In genomic region chr3:51977449-51978142, GRCh38 we compare ENCODE assay signal across 13 cellular contexts. TPM values are rescaled to one million over a fixed set of nuclear protein-coding genes. Genes with fewer than 3 reads are reported as not detected.
DNase-seq lines count a peak whose midpoint lies in the region; ATAC-seq, FAIRE-seq and TF ChIP-seq lines count a peak whose summit lies in the region.
"Had no signal": no experiment of that assay in that cellular context is flagged by ENCODE, and none has a peak within 500 bp of the region (broad histone marks: within the 10 kb centered on the region; RNA-seq: fewer than 3 reads in every experiment).

No MANE protein-coding gene starts in this region.

- FAIRE-seq in HTR-8/SVneo (lab: Jason Lieb, UNC) = no peak

- intact Hi-C loops in Calu3 (cut with micrococcal nuclease; ENCODE audit: unreplicated experiment) = no loop called here
- intact Hi-C loops in breast epithelium (cut with DNase I; ENCODE audit: low total_unique reads) = no loop called here
- intact Hi-C loops in natural killer cell (cut with micrococcal nuclease) = no loop called here

- H3K4me1 Mint-ChIP-seq in Calu3 (ENCODE audit: low read depth, unreplicated experiment) = peaks cover 20% of the 10 kb centered on the region
- peaks cover 34% of the 10 kb centered on the region for H3K4me1 Mint-ChIP-seq in T-helper 1 cell treated with Interleukin-12 subunit alpha and Interleukin-12 subunit beta and Interleukin-4 antibody, amounts not matched to agents 30 μg/mL and 1 μg/mL, for 36 hours (ENCODE audit: low read depth)
- peaks cover 32 to 51% of the 10 kb centered on the region in 2 donors for H3K4me1 Mint-ChIP-seq in natural killer cell

- no peak for TF ChIP-seq POLR2A in breast epithelium (IDR thresholded peaks at IDR 0.05)

- H3K4me3 ChIP-seq in breast epithelium = no peak overlapping the region
- H3K4me3 ChIP-seq: sigmoid colon had no signal

- DNase-seq in Calu3 (no peak), breast epithelium (ENCODE audit: low spot score in 2 of 2) (peak in 1 of 2 donors; percentile 48), natural killer cell (no peak), KBM-7 (no peak), HTR-8/SVneo (ENCODE audit: insufficient read length, low spot score) (no peak), omental fat pad (ENCODE audit: low spot score) (no peak)
- DNase-seq: aorta, GF-D8, H7, NCI-H2227 treated with DMSO at 0.1 percent for 48 hours, OCI-M1, sigmoid colon had no signal

- CTCF ChIA-PET in Calu3 (lab: Charles Lee) = no interaction called here

- no peaks in the 10 kb centered on the region for H3K36me3 ChIP-seq in breast epithelium

- no peaks in the 10 kb centered on the region for H3K27me3 ChIP-seq in breast epithelium
- H3K27me3 ChIP-seq: sigmoid colon had no signal

- H3K36me3 Mint-ChIP-seq in Calu3 (ENCODE audit: insufficient read depth, unreplicated experiment) (peaks cover 30% of the 10 kb centered on the region), natural killer cell (no peaks in the 10 kb centered on the region)
- peaks cover 4% of the 10 kb centered on the region for H3K36me3 Mint-ChIP-seq in T-helper 1 cell treated with Interleukin-12 subunit alpha and Interleukin-12 subunit beta and Interleukin-4 antibody, amounts not matched to agents 30 μg/mL and 1 μg/mL, for 36 hours (ENCODE audit: low read depth)

- in situ Hi-C loops in KBM-7 (cut with MboI; ENCODE audit: low pct_unique_long_range_greater_than_20kb, low sequenced_read_pairs) = no loop called here

- peaks cover 7 to 14% of the 10 kb centered on the region in 2 donors for H3K4me1 ChIP-seq in breast epithelium

- peak overlapping the region; percentile 31 for H3K27ac Mint-ChIP-seq in Calu3 (ENCODE audit: unreplicated experiment)
- peak overlapping the region; percentile 53 for H3K27ac Mint-ChIP-seq in T-helper 1 cell treated with Interleukin-12 subunit alpha and Interleukin-12 subunit beta and Interleukin-4 antibody, amounts not matched to agents 30 μg/mL and 1 μg/mL, for 36 hours
- H3K27ac Mint-ChIP-seq in natural killer cell = peak overlapping the region; percentile 52 to 63

- ATAC-seq in natural killer cell (peak in 1 of 3 donors; percentile 39), omental fat pad (ENCODE audit: low FRiP score) (no peak)

- H3K27me3 Mint-ChIP-seq in Calu3 (ENCODE audit: unreplicated experiment) = no peaks in the 10 kb centered on the region
- H3K27me3 Mint-ChIP-seq in T-helper 1 cell treated with Interleukin-12 subunit alpha and Interleukin-12 subunit beta and Interleukin-4 antibody, amounts not matched to agents 30 μg/mL and 1 μg/mL, for 36 hours (ENCODE audit: low read depth) = no peaks in the 10 kb centered on the region
- no peaks in the 10 kb centered on the region for H3K27me3 Mint-ChIP-seq in natural killer cell (ENCODE audit: low read depth in 2 of 2)

- H3K27ac ChIP-seq in breast epithelium = peak overlapping the region; percentile 45 to 96

- no peaks in the 10 kb centered on the region for H3K9me3 ChIP-seq in breast epithelium
- H3K9me3 ChIP-seq: sigmoid colon had no signal

- no peaks in the 10 kb centered on the region for H3K9me3 Mint-ChIP-seq in Calu3 (ENCODE audit: low read depth, unreplicated experiment)
- H3K9me3 Mint-ChIP-seq in T-helper 1 cell treated with Interleukin-12 subunit alpha and Interleukin-12 subunit beta and Interleukin-4 antibody, amounts not matched to agents 30 μg/mL and 1 μg/mL, for 36 hours = no peaks in the 10 kb centered on the region
- H3K9me3 Mint-ChIP-seq in natural killer cell = no peaks in the 10 kb centered on the region

- H3K4me3 Mint-ChIP-seq in Calu3 (ENCODE audit: low read depth, unreplicated experiment) (no peak overlapping the region), natural killer cell (peak overlapping the region; percentile 64)
- H3K4me3 Mint-ChIP-seq in T-helper 1 cell treated with Interleukin-12 subunit alpha and Interleukin-12 subunit beta and Interleukin-4 antibody, amounts not matched to agents 30 μg/mL and 1 μg/mL, for 36 hours = peak overlapping the region; percentile 45

- BruUV-seq in Calu3 (replicated peaks; lab: Mats Ljungman, UMichigan) = no TSS peak

- TF ChIP-seq CTCF in Calu3 (IDR thresholded peaks at IDR 0.05; ENCODE audit: unreplicated experiment) (no peak), breast epithelium (IDR thresholded peaks at IDR 0.05) (no peak), natural killer cell (IDR thresholded peaks at IDR 0.05) (no peak), omental fat pad (IDR thresholded peaks at IDR 0.05) (no peak)

RNA-seq across cellular contexts. Expression of gene ABHD14A, which starts 2.7 kb away (rescaled TPM):
- 6.6 and 7.3 TPM in 2 replicates for total RNA-seq in Calu3 (2022)
- 10 to 100 TPM; 16.1 to 32.6 (median 17.1) TPM for total RNA-seq in breast epithelium
- 10 to 100 TPM; 12.0 to 14.7 (median 13.4) TPM for total RNA-seq in natural killer cell
- 10 to 100 TPM; 19.0 to 53.4 (median 24.5) TPM for total RNA-seq in omental fat pad

RNA-seq across cellular contexts. Expression of gene ABHD14B, which starts 3.7 kb away (rescaled TPM):
- 39.8 and 45.4 TPM in 2 replicates for total RNA-seq in Calu3 (2022)
- 100 to 1,000 TPM in 1 of 3 donors, 10 to 100 TPM in 2; 62.3 to 122 (median 74.3) TPM for total RNA-seq in breast epithelium
- 10 to 100 TPM; 32.8 to 42.2 (median 34.2) TPM for total RNA-seq in natural killer cell
- 10 to 100 TPM; 57.3 to 87.1 (median 80.9) TPM for total RNA-seq in omental fat pad

RNA-seq across cellular contexts. Expression of gene ACY1, which starts 5.7 kb away (rescaled TPM):
- 71.6 and 74.9 TPM in 2 replicates for total RNA-seq in Calu3 (2022)
- total RNA-seq in breast epithelium = 10 to 100 TPM; 40.0 to 49.2 (median 46.4) TPM
- total RNA-seq in natural killer cell = 10 to 100 TPM in 2 of 3 donors, 1 to 10 TPM in 1; 8.4 to 19.5 (median 13.8) TPM
- total RNA-seq in omental fat pad = 10 to 100 TPM; 34.0 to 57.7 (median 52.1) TPM

RNA-seq across cellular contexts. Expression of gene PCBP4, which starts 10.3 kb away (rescaled TPM):
- 29.8 and 31.5 TPM in 2 replicates for total RNA-seq in Calu3 (2022)
- 10 to 100 TPM; 36.2 to 51.8 (median 51.2) TPM for total RNA-seq in breast epithelium
- 10 to 100 TPM; 15.0 to 24.7 (median 18.4) TPM for total RNA-seq in natural killer cell
- total RNA-seq in omental fat pad = 10 to 100 TPM; 21.4 to 84.0 (median 23.4) TPM

RNA-seq across cellular contexts. Expression of gene RPL29, which starts 18.1 kb away (rescaled TPM):
- total RNA-seq in Calu3 (2022) (747 and 782 TPM in 2 replicates), breast epithelium (1,000 to 10,000 TPM; 1,890 to 2,530 (median 2,229) TPM), natural killer cell (100 to 1,000 TPM; 486 to 819 (median 797) TPM), omental fat pad (1,000 to 10,000 TPM; 1,723 to 2,189 (median 1,972) TPM)
